Comparison of ENCODE assay signal across 17 cellular contexts in the genomic region with DNA sequence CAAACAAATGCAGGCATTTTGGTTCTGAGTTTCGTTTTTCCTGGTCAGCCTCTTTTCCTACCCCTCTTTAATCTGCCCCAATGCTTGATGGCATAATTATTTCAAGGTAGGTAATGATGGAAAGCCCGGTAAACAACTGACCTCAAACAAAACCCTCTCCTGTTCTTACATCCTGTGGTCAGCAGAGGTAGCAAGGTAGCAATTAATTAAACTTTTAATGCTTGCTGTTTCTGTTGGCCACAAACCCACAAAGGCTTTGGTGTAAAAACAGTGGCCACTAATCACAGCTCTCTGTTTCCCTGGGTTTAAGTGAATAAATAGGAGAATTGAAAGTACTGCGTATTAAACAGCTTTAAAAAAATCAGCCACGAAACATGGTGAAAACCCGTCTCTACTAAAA.
DNase-seq lines count a peak whose midpoint lies in the region; ATAC-seq, FAIRE-seq and TF ChIP-seq lines count a peak whose summit lies in the region.
"Had no signal": no experiment of that assay in that cellular context is flagged by ENCODE, and none has a peak within 500 bp of the region (broad histone marks: within the 10 kb centered on the region; RNA-seq: fewer than 3 reads in every experiment).

No MANE protein-coding gene starts in this region.

- no peak for DNase-seq in BE2C
- no peak for DNase-seq in GM18507 (ENCODE audit: extremely low spot score, insufficient read length, low read depth)
- DNase-seq in epithelial cell of proximal tubule (ENCODE audit: low read depth): no peak
- DNase-seq in neural progenitor cell (ENCODE audit: low spot score): no peak
- no peak for DNase-seq in natural killer cell
- DNase-seq in prostate gland (ENCODE audit: low spot score): no peak
- DNase-seq: AML-193, COR-L47, DMS153, KG1, NCI-H1092 treated with DMSO at 0.1 percent for 48 hours, NCI-H187, NCI-H345, NCI-H526, SW 1271 had no signal

- H3K4me1 Mint-ChIP-seq in neural progenitor cell (peaks cover 10% of the 10 kb centered on the region), natural killer cell (peaks cover 5 to 7% of the 10 kb centered on the region in 2 donors)

- H3K27ac Mint-ChIP-seq in neural progenitor cell (no peak overlapping the region), natural killer cell (no peak overlapping the region)

- peak; percentile 9 for FAIRE-seq in GM18507 (lab: Jason Lieb, UNC)

- 93% methylated on average over 5 of the region's 5 CpGs for WGBS in prostate gland

- TF ChIP-seq CTCF in BE2C (IDR thresholded peaks at IDR 0.05; ENCODE audit: low read depth, low read length): 0 out of 2 replicates have a peak, but pooled peaks have one; percentile 2
- peak; percentile 48 for TF ChIP-seq CTCF in VCaP (conservative IDR thresholded peaks at IDR 0.05)
- TF ChIP-seq CTCF in epithelial cell of proximal tubule (conservative IDR thresholded peaks at IDR 0.05; ENCODE audit: low read depth, low read length): peak; percentile 35
- no peak for TF ChIP-seq CTCF in neural progenitor cell (IDR thresholded peaks at IDR 0.05)
- TF ChIP-seq CTCF in natural killer cell (IDR thresholded peaks at IDR 0.05): no peak
- peak in 1 of 4 experiments; percentile 22 for TF ChIP-seq CTCF in prostate gland (IDR thresholded peaks at IDR 0.05)

- H3K4me3 ChIP-seq in BE2C (ENCODE audit: low read depth, low read length) (no peak overlapping the region), epithelial cell of proximal tubule (ENCODE audit: low read depth, low read length) (no peak overlapping the region), neural progenitor cell (no peak overlapping the region), prostate gland (no peak overlapping the region)

- H3K9me3 ChIP-seq in BE2C: no peaks in the 10 kb centered on the region
- H3K9me3 ChIP-seq in neural progenitor cell (ENCODE audit: low read depth): no peaks in the 10 kb centered on the region
- no peaks in the 10 kb centered on the region for H3K9me3 ChIP-seq in prostate gland

- no peak for ATAC-seq in HG03135 (IDR thresholded peaks at IDR 0.05; ENCODE audit: unreplicated experiment)
- ATAC-seq in natural killer cell: no peak

- no peak for TF ChIP-seq POLR2A in prostate gland (IDR thresholded peaks at IDR 0.05)

- no peaks in the 10 kb centered on the region for H3K79me2 ChIP-seq in neural progenitor cell (ENCODE audit: low read depth)

- H3K36me3 Mint-ChIP-seq in neural progenitor cell (no peaks in the 10 kb centered on the region), natural killer cell (no peaks in the 10 kb centered on the region)

- no peak overlapping the region for H3K9ac ChIP-seq in neural progenitor cell

- H3K4me1 ChIP-seq in BE2C (no peaks in the 10 kb centered on the region), neural progenitor cell (peaks cover 8% of the 10 kb centered on the region), prostate gland (replicated peaks) (no peaks in the 10 kb centered on the region)

- H2AFZ ChIP-seq in neural progenitor cell (replicated peaks): no peak overlapping the region

- intact Hi-C loops in natural killer cell (cut with micrococcal nuclease): no loop called here
- intact Hi-C loops in prostate gland (cut with DNase I): loop anchor here (10.0 kb wide), 1 partner anchor 253 kb away; no protein-coding TSS in a partner anchor

- H3K4me3 Mint-ChIP-seq in neural progenitor cell (no peak overlapping the region), natural killer cell (no peak overlapping the region)

- H3K27me3 ChIP-seq in BE2C (no peaks in the 10 kb centered on the region), neural progenitor cell (no peaks in the 10 kb centered on the region), prostate gland (replicated peaks; ENCODE audit: insufficient read depth) (no peaks in the 10 kb centered on the region)

- H3K27me3 Mint-ChIP-seq in neural progenitor cell (ENCODE audit: insufficient read depth, low read depth) (peaks cover 5% of the 10 kb centered on the region), natural killer cell (ENCODE audit: low read depth in 2 of 2) (peaks cover 0 to under 1% of the 10 kb centered on the region in 2 donors)

- H3K36me3 ChIP-seq in BE2C: no peaks in the 10 kb centered on the region
- no peaks in the 10 kb centered on the region for H3K36me3 ChIP-seq in neural progenitor cell
- no peaks in the 10 kb centered on the region for H3K36me3 ChIP-seq in prostate gland

- H4K20me1 ChIP-seq in neural progenitor cell (ENCODE audit: low read depth): no peaks in the 10 kb centered on the region

- H3K27ac ChIP-seq in VCaP (no peak overlapping the region), neural progenitor cell (no peak overlapping the region), prostate gland (no peak overlapping the region)

- no peak overlapping the region for H3K4me2 ChIP-seq in neural progenitor cell

- no peaks in the 10 kb centered on the region for H3F3A ChIP-seq in neural progenitor cell (ENCODE audit: low read depth)

- peaks cover 5% of the 10 kb centered on the region for H3K9me3 Mint-ChIP-seq in neural progenitor cell
- peaks cover 0 to under 1% of the 10 kb centered on the region in 2 donors for H3K9me3 Mint-ChIP-seq in natural killer cell

Comparison
In these comparisons a context has a peak if more than half of its experiments do, and no peak if none do; other contexts are left out.
1. CTCF ChIP-seq: peak in BE2C (single experiment), VCaP (single experiment) and epithelial cell of proximal tubule (single experiment); none in neural progenitor cell (single experiment) and natural killer cell (single experiment).